In the genomic region with DNA sequence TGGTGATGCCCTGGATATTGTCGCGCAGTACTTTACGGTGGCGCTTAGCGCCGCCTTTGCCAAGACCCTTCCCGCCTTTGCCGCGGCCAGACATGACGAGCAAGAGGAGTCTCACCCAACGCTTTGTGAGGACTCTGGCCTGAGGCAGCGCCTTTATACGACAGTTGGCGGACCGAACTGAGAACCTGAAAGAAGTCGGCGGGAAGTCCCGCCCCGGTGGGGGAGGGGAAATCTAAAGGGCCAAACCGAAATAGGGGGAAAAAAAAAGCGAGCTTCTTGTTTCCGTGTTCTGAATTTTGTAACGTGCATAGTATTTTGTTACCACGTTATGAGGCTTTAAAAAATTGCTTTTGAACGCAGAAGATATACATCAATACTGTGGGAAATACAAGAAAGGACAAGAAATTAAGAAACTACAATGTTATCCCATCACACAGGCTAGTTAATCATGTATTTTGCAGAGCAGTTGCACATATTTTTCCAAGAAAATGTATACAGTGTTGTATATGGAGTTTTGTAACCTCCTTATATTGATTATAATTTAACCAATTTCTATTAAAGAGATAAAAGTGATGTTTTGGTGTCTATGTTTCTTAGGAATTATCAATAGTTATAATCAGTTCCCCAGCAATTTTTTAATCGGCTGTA, we compare ENCODE assay signal across 8 cellular contexts.
DNase-seq lines count a peak whose midpoint lies in the region; ATAC-seq, FAIRE-seq and TF ChIP-seq lines count a peak whose summit lies in the region.
"Not testable (repeated sequence)": the region's sequence is repeated elsewhere in the genome, so short reads cannot be mapped to it uniquely, and the experiment has no call there.

No MANE protein-coding gene starts in this region.

- DNase-seq in BJ (ENCODE audit: low read depth); keratinocyte (ENCODE audit: low read depth, low spot score): not testable (repeated sequence)
- DNase-seq in NCI-H2227 treated with DMSO at 0.1 percent for 48 hours (lab: John Stamatoyannopoulos, UW) = peak; percentile 79
- peak in 1 of 2 donors; percentile 72 for DNase-seq in breast epithelium (ENCODE audit: low spot score in 2 of 2)
- DNase-seq in small intestine = peak; percentile 69

- H3K4me2 ChIP-seq in keratinocyte (ENCODE audit: control insufficient read depth, extremely low read depth, insufficient read depth, low read depth, low read length) = peak overlapping the region; percentile 74

- not testable (repeated sequence) for H4K20me1 ChIP-seq in keratinocyte (ENCODE audit: control insufficient read depth, extremely low read depth, insufficient read depth, low read length)

- not testable (repeated sequence) for H3K79me2 ChIP-seq in keratinocyte (ENCODE audit: control insufficient read depth, insufficient read depth, low read length)

- H3K9me3 ChIP-seq in breast epithelium; keratinocyte (ENCODE audit: control insufficient read depth, low read depth, low read length); small intestine (ENCODE audit: control insufficient read depth, low read depth): not testable (repeated sequence)

- not testable (repeated sequence) for H3K9me1 ChIP-seq in keratinocyte (ENCODE audit: control insufficient read depth, extremely low read depth, insufficient read depth, low read length)

- H3K27me3 ChIP-seq in BJ (ENCODE audit: control insufficient read depth, insufficient read depth, low read length); breast epithelium; keratinocyte (ENCODE audit: control insufficient read depth, extremely low read depth, insufficient read depth, low read length); small intestine (ENCODE audit: control insufficient read depth in 2 of 2, insufficient read depth in 2 of 2, low read length in 2 of 2): not testable (repeated sequence)

- TF ChIP-seq POLR2A in breast epithelium (IDR thresholded peaks at IDR 0.05) = not testable (repeated sequence)

- dilution Hi-C loops in keratinocyte (cut with MboI; ENCODE audit: extremely low pct_ligation_motif_present, low sequenced_read_pairs) = not testable (repeated sequence)

- peak; percentile 77 for FAIRE-seq in keratinocyte (lab: Jason Lieb, UNC)
- not testable (repeated sequence) for FAIRE-seq in small intestine (lab: Jason Lieb, UNC)

- H3K4me3 ChIP-seq in BJ (ENCODE audit: low read depth, low read length) (peak overlapping the region; percentile 32), WI38 (ENCODE audit: low read depth, low read length) (peak overlapping the region; percentile 64), breast epithelium (peak overlapping the region; percentile 42 to 70 (median 54)), keratinocyte (ENCODE audit: control insufficient read depth in 2 of 3, extremely low read depth in 1 of 3, insufficient read depth in 2 of 3, low read depth in 1 of 3, low read length in 3 of 3) (peak overlapping the region; percentile 29 to 48 (median 29)), small intestine (ENCODE audit: low read depth in 1 of 2, low read length in 2 of 2) (peak overlapping the region in 1 of 2 donors; percentile 15)

- CTCF ChIA-PET in BJ (lab: Yijun Ruan, JAX) = not testable (repeated sequence)

- POLR2A ChIA-PET in BJ (lab: Charles Lee) = interaction anchor here (0.6 to 1.4 kb wide), 2 partner anchors 61 to 1788 kb away, joined by 7 to 8 read pairs; a partner anchor contains a TSS

- intact Hi-C loops in breast epithelium (cut with DNase I; ENCODE audit: low total_unique reads) = not testable (repeated sequence)

- H3K27ac ChIP-seq in breast epithelium (peak overlapping the region; percentile 67 to 88), keratinocyte (ENCODE audit: control insufficient read depth, insufficient read depth, low read length) (peak overlapping the region; percentile 36), small intestine (ENCODE audit: low read depth in 1 of 2, low read length in 1 of 2) (peak overlapping the region; percentile 32 to 67)

- ATAC-seq in GM19351 (IDR thresholded peaks at IDR 0.05; ENCODE audit: unreplicated experiment) = peak; percentile 78
- peak; percentile 74 for ATAC-seq in HG03159 (IDR thresholded peaks at IDR 0.05; ENCODE audit: unreplicated experiment)

- TF ChIP-seq CTCF in BJ (IDR thresholded peaks at IDR 0.05; ENCODE audit: insufficient read depth, low read depth, low read length); WI38 (IDR thresholded peaks at IDR 0.05; ENCODE audit: low read depth, low read length); breast epithelium (IDR thresholded peaks at IDR 0.05); keratinocyte (optimal IDR thresholded peaks at IDR 0.05 in 1 of 3, IDR thresholded peaks at IDR 0.05 in 1 of 3, conservative IDR thresholded peaks at IDR 0.05 in 1 of 3; ENCODE audit: extremely low read depth in 1 of 3, insufficient read depth in 2 of 3, low read length in 3 of 3): not testable (repeated sequence)

- H3K4me1 ChIP-seq in breast epithelium = peaks cover 0 to 13% of the 10 kb centered on the region in 2 donors
- H3K4me1 ChIP-seq in keratinocyte (ENCODE audit: control insufficient read depth, extremely low read depth, insufficient read depth, low read length) = peaks cover 17% of the 10 kb centered on the region
- H3K4me1 ChIP-seq in small intestine (ENCODE audit: control insufficient read depth in 2 of 2, insufficient read depth in 1 of 2, low read depth in 1 of 2, low read length in 1 of 2) = not testable (repeated sequence)

- peak overlapping the region; percentile 82 for H3K9ac ChIP-seq in keratinocyte (ENCODE audit: control insufficient read depth, extremely low read depth, insufficient read depth, low read length)

- not testable (repeated sequence) for H3K36me3 ChIP-seq in BJ (ENCODE audit: control insufficient read depth, insufficient read depth, low read length); breast epithelium; keratinocyte (ENCODE audit: control insufficient read depth in 2 of 2, extremely low read depth in 1 of 2, insufficient read depth in 2 of 2, low read length in 2 of 2); small intestine (ENCODE audit: control insufficient read depth in 2 of 2, insufficient read depth in 2 of 2, low read length in 2 of 2)

- peak overlapping the region; percentile 4 for H2AFZ ChIP-seq in keratinocyte (ENCODE audit: control insufficient read depth, low read length)

- 3 to 5% (median 4%) methylated on average over 20 to 23 of the region's 26 CpGs for WGBS in small intestine, 3 donors
